ENCODE assay signal across 12 cellular contexts in genomic region chr12:45329238-45329637, GRCh38.
"Had no signal": no experiment of that assay in that cellular context is flagged by ENCODE, and none has a peak within 500 bp of the region (broad histone marks: within the 10 kb centered on the region; RNA-seq: fewer than 3 reads in every experiment).

No MANE protein-coding gene starts in this region.

- ATAC-seq: activated T-helper 17 cell treated with anti-CD3 and anti-CD28 coated beads, Interleukin-2, amount 50 U/mL, for 72 hours; SK-N-SH treated with all-trans-retinoic acid at 6 μM for 48 hours; stimulated activated naive B cell treated with anti-CD40 and anti-IgM and Interleukin-4, amounts not matched to agents 10 μg/mL and 1 μg/mL and 100 μg/mL, for 72 hours had no signal

- DNase-seq: activated B cell treated with CpG ODN at 0.5 μM for 24 hours; activated CD4-positive, alpha-beta T cell treated with anti-CD3 and anti-CD28 coated beads, Interleukin-2, amount 10 ng/mL, durations not matched to agents 24 days and 14 days; activated CD8-positive, alpha-beta memory T cell treated with anti-CD3 and anti-CD28 coated beads for 24 hours; activated naive CD4-positive, alpha-beta T cell treated with anti-CD3 and anti-CD28 coated beads for 36 hours; caudate nucleus; cortex of kidney; effector CD8-positive, alpha-beta T cell; immature natural killer cell; stimulated activated naive B cell treated with anti-CD40 and anti-IgM and Interleukin-4, amounts not matched to agents 10 μg/mL and 1 μg/mL and 100 μg/mL, for 72 hours had no signal

- H3K4me3 ChIP-seq: smooth muscle cell had no signal
